Comparison of ENCODE assay signal across 1 cellular context in genomic region chr13:113183450-113184129, GRCh38.
TF ChIP-seq lines count a peak whose summit lies in the region.

No MANE protein-coding gene starts in this region.

TF ChIP-seq in HepG2, 621 proteins besides CTCF, POLR2A, EP300 and RAD21 (continued from another document and continues in another):
- TF ChIP-seq SMARCC2 (IDR thresholded peaks at IDR 0.05) (no peak), PRPF4 (IDR thresholded peaks at IDR 0.05; ENCODE audit: low read depth, low read length, poor library complexity, severe bottlenecking) (no peak), THAP9 (CRISPR knock-in tag; IDR thresholded peaks at IDR 0.05; ENCODE audit: borderline replicate concordance) (no peak), USF2 (IDR thresholded peaks at IDR 0.05; ENCODE audit: low read depth, low read length) (no peak), USF2 (CRISPR knock-in tag; IDR thresholded peaks at IDR 0.05; ENCODE audit: borderline replicate concordance) (no peak), STAT5B (CRISPR knock-in tag; IDR thresholded peaks at IDR 0.05) (no peak), DNMT3B (CRISPR knock-in tag; conservative IDR thresholded peaks at IDR 0.05) (no peak), ZNF839 (CRISPR knock-in tag; IDR thresholded peaks at IDR 0.05; ENCODE audit: borderline replicate concordance) (no peak), BHLHE40 (IDR thresholded peaks at IDR 0.05; ENCODE audit: low read length) (peak; percentile 88), ARNT (IDR thresholded peaks at IDR 0.05) (no peak), AFF4 (CRISPR knock-in tag; IDR thresholded peaks at IDR 0.05) (no peak), ZNF775 (CRISPR knock-in tag; IDR thresholded peaks at IDR 0.05; ENCODE audit: borderline replicate concordance) (no peak), ZNF33A (CRISPR knock-in tag; IDR thresholded peaks at IDR 0.05; ENCODE audit: borderline replicate concordance) (no peak), ZNF432 (CRISPR knock-in tag; IDR thresholded peaks at IDR 0.05; ENCODE audit: borderline replicate concordance) (no peak), HNRNPLL (IDR thresholded peaks at IDR 0.05; ENCODE audit: low read depth, low read length, poor library complexity, severe bottlenecking) (no peak), ZNF280D (CRISPR knock-in tag; IDR thresholded peaks at IDR 0.05) (no peak), PHF5A (CRISPR knock-in tag; IDR thresholded peaks at IDR 0.05; ENCODE audit: low read depth, unreplicated experiment) (peak; percentile 17), KDM3A (CRISPR knock-in tag; IDR thresholded peaks at IDR 0.05; ENCODE audit: low read depth) (no peak; the same call in 1 of the 2 replicates), ZBTB33 (CRISPR knock-in tag; IDR thresholded peaks at IDR 0.05) (peak; percentile 97), XBP1 (CRISPR knock-in tag; IDR thresholded peaks at IDR 0.05) (no peak), SNAI1 (CRISPR knock-in tag; IDR thresholded peaks at IDR 0.05; ENCODE audit: borderline replicate concordance) (no peak), TFDP1 (CRISPR knock-in tag; IDR thresholded peaks at IDR 0.05; ENCODE audit: borderline replicate concordance) (peak; percentile 66; the same call in 1 of the 2 replicates), KDM5A (IDR thresholded peaks at IDR 0.05; ENCODE audit: borderline replicate concordance, low read length) (no peak; the same call in 1 of the 2 replicates), ZNF878 (CRISPR knock-in tag; IDR thresholded peaks at IDR 0.05) (peak; percentile 35; the same call in 1 of the 2 replicates), SRY (CRISPR knock-in tag; IDR thresholded peaks at IDR 0.05) (no peak), SNAPC2 (CRISPR knock-in tag; IDR thresholded peaks at IDR 0.05) (peak; percentile 33; the same call in 1 of the 2 replicates), NCOA1 (CRISPR knock-in tag; IDR thresholded peaks at IDR 0.05) (no peak), ZBTB37 (CRISPR knock-in tag; IDR thresholded peaks at IDR 0.05) (no peak), FOXK2 (IDR thresholded peaks at IDR 0.05) (no peak), GLMP (CRISPR knock-in tag; IDR thresholded peaks at IDR 0.05; ENCODE audit: borderline replicate concordance) (no peak), NFE2 (CRISPR knock-in tag; IDR thresholded peaks at IDR 0.05) (no peak), GMEB1 (CRISPR knock-in tag; IDR thresholded peaks at IDR 0.05; ENCODE audit: borderline replicate concordance) (no peak; the same call in 1 of the 2 replicates), ZNF468 (CRISPR knock-in tag; IDR thresholded peaks at IDR 0.05) (no peak), SMAD1 (CRISPR knock-in tag; IDR thresholded peaks at IDR 0.05; ENCODE audit: borderline replicate concordance, low read depth) (no peak), RBAK (CRISPR knock-in tag; IDR thresholded peaks at IDR 0.05) (no peak), ATRX (CRISPR knock-in tag; IDR thresholded peaks at IDR 0.05; ENCODE audit: borderline replicate concordance) (no peak)
